ENCODE assay signal across 1 cellular context in the genomic region with DNA sequence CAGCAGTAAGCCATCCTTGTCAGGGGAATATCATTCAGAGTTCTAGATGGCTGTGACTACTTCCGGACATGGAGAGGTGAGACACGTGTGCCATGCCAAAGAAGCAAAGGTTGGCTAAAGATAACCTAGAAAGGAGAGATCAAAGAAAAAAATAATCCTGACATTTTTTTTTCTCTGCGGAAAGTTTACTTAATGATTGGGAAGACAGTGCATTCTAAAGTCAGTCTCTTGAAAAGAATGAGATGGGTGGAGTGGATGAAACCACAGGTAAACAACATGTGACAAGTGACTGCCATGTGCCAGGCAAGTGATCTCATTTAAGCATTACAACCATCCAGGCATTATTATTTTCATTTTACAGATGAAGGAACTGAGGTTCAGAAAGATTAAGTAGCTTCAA.
TF ChIP-seq lines count a peak whose summit lies in the region.

No MANE protein-coding gene starts in this region.

TF ChIP-seq in HepG2, 621 proteins besides CTCF, POLR2A, EP300 and RAD21 (continued from another document):
- peak; percentile 49; the same call in 1 of the 2 replicates for TF ChIP-seq SOX5 (CRISPR knock-in tag; IDR thresholded peaks at IDR 0.05; ENCODE audit: borderline replicate concordance)
- no peak for TF ChIP-seq FOXA1 (IDR thresholded peaks at IDR 0.05)
- peak; percentile 50; the same call in 1 of the 2 replicates for TF ChIP-seq FOXA1 (CRISPR knock-in tag; IDR thresholded peaks at IDR 0.05)
- TF ChIP-seq SOX13 (IDR thresholded peaks at IDR 0.05): 0 out of 2 replicates have a peak, but pooled peaks have one; percentile 15
- peak in 1 of 2 experiments; percentile 82; a peak in 2 of 4 replicates for TF ChIP-seq SOX13 (CRISPR knock-in tag; conservative IDR thresholded peaks at IDR 0.05 in 1 of 2, IDR thresholded peaks at IDR 0.05 in 1 of 2)
- no peak for TF ChIP-seq FOXP1 (IDR thresholded peaks at IDR 0.05)
- TF ChIP-seq FOXP1 (CRISPR knock-in tag; IDR thresholded peaks at IDR 0.05): peak; percentile 34; the same call in 1 of the 2 replicates
- TF ChIP-seq BCL6 (CRISPR knock-in tag; IDR thresholded peaks at IDR 0.05): peak; percentile 42
- TF ChIP-seq GABPB1 (CRISPR knock-in tag; IDR thresholded peaks at IDR 0.05): peak; percentile 18; the same call in 1 of the 2 replicates
- no peak for TF ChIP-seq ZNF30 (CRISPR knock-in tag; IDR thresholded peaks at IDR 0.05)
- peak; percentile 87 for TF ChIP-seq CBFB (CRISPR knock-in tag; IDR thresholded peaks at IDR 0.05)
- peak; percentile 52; the same call in 1 of the 2 replicates for TF ChIP-seq NR2F6 (IDR thresholded peaks at IDR 0.05)
- TF ChIP-seq NR2F6 (CRISPR knock-in tag; IDR thresholded peaks at IDR 0.05): no peak
- TF ChIP-seq, protein P1, sequence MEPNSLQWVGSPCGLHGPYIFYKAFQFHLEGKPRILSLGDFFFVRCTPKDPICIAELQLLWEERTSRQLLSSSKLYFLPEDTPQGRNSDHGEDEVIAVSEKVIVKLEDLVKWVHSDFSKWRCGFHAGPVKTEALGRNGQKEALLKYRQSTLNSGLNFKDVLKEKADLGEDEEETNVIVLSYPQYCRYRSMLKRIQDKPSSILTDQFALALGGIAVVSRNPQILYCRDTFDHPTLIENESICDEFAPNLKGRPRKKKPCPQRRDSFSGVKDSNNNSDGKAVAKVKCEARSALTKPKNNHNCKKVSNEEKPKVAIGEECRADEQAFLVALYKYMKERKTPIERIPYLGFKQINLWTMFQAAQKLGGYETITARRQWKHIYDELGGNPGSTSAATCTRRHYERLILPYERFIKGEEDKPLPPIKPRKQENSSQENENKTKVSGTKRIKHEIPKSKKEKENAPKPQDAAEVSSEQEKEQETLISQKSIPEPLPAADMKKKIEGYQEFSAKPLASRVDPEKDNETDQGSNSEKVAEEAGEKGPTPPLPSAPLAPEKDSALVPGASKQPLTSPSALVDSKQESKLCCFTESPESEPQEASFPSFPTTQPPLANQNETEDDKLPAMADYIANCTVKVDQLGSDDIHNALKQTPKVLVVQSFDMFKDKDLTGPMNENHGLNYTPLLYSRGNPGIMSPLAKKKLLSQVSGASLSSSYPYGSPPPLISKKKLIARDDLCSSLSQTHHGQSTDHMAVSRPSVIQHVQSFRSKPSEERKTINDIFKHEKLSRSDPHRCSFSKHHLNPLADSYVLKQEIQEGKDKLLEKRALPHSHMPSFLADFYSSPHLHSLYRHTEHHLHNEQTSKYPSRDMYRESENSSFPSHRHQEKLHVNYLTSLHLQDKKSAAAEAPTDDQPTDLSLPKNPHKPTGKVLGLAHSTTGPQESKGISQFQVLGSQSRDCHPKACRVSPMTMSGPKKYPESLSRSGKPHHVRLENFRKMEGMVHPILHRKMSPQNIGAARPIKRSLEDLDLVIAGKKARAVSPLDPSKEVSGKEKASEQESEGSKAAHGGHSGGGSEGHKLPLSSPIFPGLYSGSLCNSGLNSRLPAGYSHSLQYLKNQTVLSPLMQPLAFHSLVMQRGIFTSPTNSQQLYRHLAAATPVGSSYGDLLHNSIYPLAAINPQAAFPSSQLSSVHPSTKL (CRISPR knock-in tag; IDR thresholded peaks at IDR 0.05): peak; percentile 49
- TF ChIP-seq KLF15 (CRISPR knock-in tag; IDR thresholded peaks at IDR 0.05; ENCODE audit: borderline replicate concordance): no peak
- TF ChIP-seq SP5 (CRISPR knock-in tag; IDR thresholded peaks at IDR 0.05; ENCODE audit: borderline replicate concordance, low read depth): peak; percentile 86
- TF ChIP-seq, protein P2, sequence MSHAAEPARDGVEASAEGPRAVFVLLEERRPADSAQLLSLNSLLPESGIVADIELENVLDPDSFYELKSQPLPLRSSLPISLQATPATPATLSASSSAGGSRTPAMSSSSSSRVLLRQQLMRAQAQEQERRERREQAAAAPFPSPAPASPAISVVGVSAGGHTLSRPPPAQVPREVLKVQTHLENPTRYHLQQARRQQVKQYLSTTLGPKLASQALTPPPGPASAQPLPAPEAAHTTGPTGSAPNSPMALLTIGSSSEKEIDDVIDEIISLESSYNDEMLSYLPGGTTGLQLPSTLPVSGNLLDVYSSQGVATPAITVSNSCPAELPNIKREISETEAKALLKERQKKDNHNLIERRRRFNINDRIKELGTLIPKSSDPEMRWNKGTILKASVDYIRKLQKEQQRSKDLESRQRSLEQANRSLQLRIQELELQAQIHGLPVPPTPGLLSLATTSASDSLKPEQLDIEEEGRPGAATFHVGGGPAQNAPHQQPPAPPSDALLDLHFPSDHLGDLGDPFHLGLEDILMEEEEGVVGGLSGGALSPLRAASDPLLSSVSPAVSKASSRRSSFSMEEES (CRISPR knock-in tag; IDR thresholded peaks at IDR 0.05): peak; percentile 69
- no peak for TF ChIP-seq PHF8 (CRISPR knock-in tag; IDR thresholded peaks at IDR 0.05)
- TF ChIP-seq SOX6 (IDR thresholded peaks at IDR 0.05): no peak
- peak; percentile 54; the same call in 1 of the 2 replicates for TF ChIP-seq SOX6 (CRISPR knock-in tag; IDR thresholded peaks at IDR 0.05)
- no peak; the same call in 1 of the 2 replicates for TF ChIP-seq ETV5 (CRISPR knock-in tag; IDR thresholded peaks at IDR 0.05; ENCODE audit: borderline replicate concordance)
- TF ChIP-seq FOSL2 (CRISPR knock-in tag; IDR thresholded peaks at IDR 0.05): peak; percentile 51
- no peak for TF ChIP-seq ZFP36L1 (CRISPR knock-in tag; IDR thresholded peaks at IDR 0.05)
- TF ChIP-seq, protein P3, sequence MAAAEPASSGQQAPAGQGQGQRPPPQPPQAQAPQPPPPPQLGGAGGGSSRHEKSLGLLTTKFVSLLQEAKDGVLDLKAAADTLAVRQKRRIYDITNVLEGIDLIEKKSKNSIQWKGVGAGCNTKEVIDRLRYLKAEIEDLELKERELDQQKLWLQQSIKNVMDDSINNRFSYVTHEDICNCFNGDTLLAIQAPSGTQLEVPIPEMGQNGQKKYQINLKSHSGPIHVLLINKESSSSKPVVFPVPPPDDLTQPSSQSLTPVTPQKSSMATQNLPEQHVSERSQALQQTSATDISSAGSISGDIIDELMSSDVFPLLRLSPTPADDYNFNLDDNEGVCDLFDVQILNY (CRISPR knock-in tag; conservative IDR thresholded peaks at IDR 0.05): no peak
- TF ChIP-seq KDM1A (CRISPR knock-in tag; IDR thresholded peaks at IDR 0.05): 0 out of 2 replicates have a peak, but pooled peaks have one; percentile 10
- no peak for TF ChIP-seq ZEB1 (IDR thresholded peaks at IDR 0.05; ENCODE audit: insufficient replicate concordance, low read depth)
